In genomic region chrX:129665916-129666644, GRCh38 we compare ENCODE assay signal across 10 cellular contexts. TPM values are rescaled to one million over a fixed set of nuclear protein-coding genes. Genes with fewer than 3 reads are reported as not detected.
DNase-seq lines count a peak whose midpoint lies in the region; ATAC-seq and TF ChIP-seq lines count a peak whose summit lies in the region.
"Had no signal": no experiment of that assay in that cellular context is flagged by ENCODE, and none has a peak within 500 bp of the region (broad histone marks: within the 10 kb centered on the region; RNA-seq: fewer than 3 reads in every experiment).

No MANE protein-coding gene starts in this region.

- DNase-seq in Caki2 (ENCODE audit: low read depth) (peak; percentile 68), M059J (ENCODE audit: low read depth) (peak; percentile 95), dermis blood vessel endothelial cell (peak; percentile 91), mesothelial cell of epicardium (ENCODE audit: low spot score in 2 of 2, unreplicated experiment in 2 of 2) (no peak)
- DNase-seq in activated naive CD4-positive, alpha-beta T cell treated with anti-CD3 and anti-CD28 coated beads, Interleukin-2, amount 50 U/mL, for 72 hours (ENCODE audit: low spot score in 2 of 2) = no peak
- DNase-seq in stimulated activated naive B cell treated with anti-CD40 and anti-IgM and Interleukin-4, amounts not matched to agents 10 μg/mL and 1 μg/mL and 100 μg/mL, for 72 hours = no peak
- DNase-seq in stimulated activated CD8-positive, alpha-beta memory T cell treated with anti-CD3 and anti-CD28 coated beads, Interleukin-4, amount 100 ng/mL, for 48 hours = no peak
- DNase-seq: KG1, naive B cell had no signal

- peaks cover 29% of the 10 kb centered on the region for H3K9me3 Mint-ChIP-seq in mesothelial cell of epicardium
- no peaks in the 10 kb centered on the region for H3K9me3 Mint-ChIP-seq in activated naive CD4-positive, alpha-beta T cell treated with anti-CD3 and anti-CD28 coated beads, Interleukin-2, amount 50 U/mL, for 72 hours
- H3K9me3 Mint-ChIP-seq in stimulated activated naive B cell treated with anti-CD40 and anti-IgM and Interleukin-4, amounts not matched to agents 10 μg/mL and 1 μg/mL and 100 μg/mL, for 72 hours = peaks cover 2 to 5% of the 10 kb centered on the region in 2 donors

- in situ Hi-C loops in Caki2 (cut with HindIII; ENCODE audit: low pct_unique_long_range_greater_than_20kb, low sequenced_read_pairs) = no loop called here

- H3K27me3 Mint-ChIP-seq in mesothelial cell of epicardium (ENCODE audit: low read depth) = no peaks in the 10 kb centered on the region
- peaks cover 0 to 11% of the 10 kb centered on the region in 2 donors for H3K27me3 Mint-ChIP-seq in stimulated activated naive B cell treated with anti-CD40 and anti-IgM and Interleukin-4, amounts not matched to agents 10 μg/mL and 1 μg/mL and 100 μg/mL, for 72 hours

- no peak overlapping the region for H3K4me3 Mint-ChIP-seq in mesothelial cell of epicardium
- H3K4me3 Mint-ChIP-seq in stimulated activated naive B cell treated with anti-CD40 and anti-IgM and Interleukin-4, amounts not matched to agents 10 μg/mL and 1 μg/mL and 100 μg/mL, for 72 hours = no peak overlapping the region
- H3K4me3 Mint-ChIP-seq: naive B cell had no signal

- no peak for TF ChIP-seq CTCF in mesothelial cell of epicardium (IDR thresholded peaks at IDR 0.05; ENCODE audit: unreplicated experiment)

- peak overlapping the region; percentile 55 for H3K27ac Mint-ChIP-seq in mesothelial cell of epicardium
- no peak overlapping the region for H3K27ac Mint-ChIP-seq in activated naive CD4-positive, alpha-beta T cell treated with anti-CD3 and anti-CD28 coated beads, Interleukin-2, amount 50 U/mL, for 72 hours
- H3K27ac Mint-ChIP-seq in stimulated activated naive B cell treated with anti-CD40 and anti-IgM and Interleukin-4, amounts not matched to agents 10 μg/mL and 1 μg/mL and 100 μg/mL, for 72 hours = no peak overlapping the region

- ATAC-seq in HG03135 (IDR thresholded peaks at IDR 0.05; ENCODE audit: unreplicated experiment) = no peak
- ATAC-seq in activated naive CD4-positive, alpha-beta T cell treated with anti-CD3 and anti-CD28 coated beads, Interleukin-2, amount 50 U/mL, for 72 hours = no peak
- ATAC-seq in stimulated activated naive B cell treated with anti-CD40 and anti-IgM and Interleukin-4, amounts not matched to agents 10 μg/mL and 1 μg/mL and 100 μg/mL, for 72 hours (replicated peaks) = no peak

- peaks cover 2% of the 10 kb centered on the region for H3K36me3 Mint-ChIP-seq in mesothelial cell of epicardium
- H3K36me3 Mint-ChIP-seq in activated naive CD4-positive, alpha-beta T cell treated with anti-CD3 and anti-CD28 coated beads, Interleukin-2, amount 50 U/mL, for 72 hours = no peaks in the 10 kb centered on the region
- H3K36me3 Mint-ChIP-seq in stimulated activated naive B cell treated with anti-CD40 and anti-IgM and Interleukin-4, amounts not matched to agents 10 μg/mL and 1 μg/mL and 100 μg/mL, for 72 hours = peaks cover 0 to 3% of the 10 kb centered on the region in 2 donors

- peaks cover 19% of the 10 kb centered on the region for H3K4me1 Mint-ChIP-seq in mesothelial cell of epicardium
- H3K4me1 Mint-ChIP-seq in stimulated activated naive B cell treated with anti-CD40 and anti-IgM and Interleukin-4, amounts not matched to agents 10 μg/mL and 1 μg/mL and 100 μg/mL, for 72 hours = peaks cover 0 to 6% of the 10 kb centered on the region in 2 donors

RNA-seq across cellular contexts. Expression of gene APLN, which starts 11.3 kb away (rescaled TPM):
- total RNA-seq in Caki2 (2014; rRNA removed; shearing (Covaris generic); ENCODE audit: low replicate concordance) = 0.06 and 0.07 TPM in 2 replicates
- total RNA-seq in M059J (2014; rRNA removed; shearing (Covaris generic)) = 1.9 and 2.1 TPM in 2 replicates
- total RNA-seq in dermis blood vessel endothelial cell = 58.9 and 124 TPM in 2 replicates
- total RNA-seq in mesothelial cell of epicardium = 0.29 to 0.54 TPM (median 0.33 TPM) in 3 replicates
- total RNA-seq in activated naive CD4-positive, alpha-beta T cell treated with anti-CD3 and anti-CD28 coated beads, Interleukin-2, amount 50 U/mL, for 72 hours = 1 to 10 TPM in 1 of 2 donors, not detected in 1; 2.0 TPM

Comparison
In these comparisons a context has a peak if more than half of its experiments do, and no peak if none do; other contexts are left out.
1. DNase-seq: peak in Caki2 (single experiment), M059J (single experiment) and dermis blood vessel endothelial cell (single experiment); none in mesothelial cell of epicardium (0 of 2), activated naive CD4-positive, alpha-beta T cell treated with anti-CD3 and anti-CD28 coated beads, Interleukin-2, amount 50 U/mL, for 72 hours (0 of 2), stimulated activated naive B cell treated with anti-CD40 and anti-IgM and Interleukin-4, amounts not matched to agents 10 μg/mL and 1 μg/mL and 100 μg/mL, for 72 hours (single experiment) and stimulated activated CD8-positive, alpha-beta memory T cell treated with anti-CD3 and anti-CD28 coated beads, Interleukin-4, amount 100 ng/mL, for 48 hours (single experiment).
2. RNA of gene APLN, which starts 11.3 kb away (total RNA-seq): 58.9 to 124 TPM in dermis blood vessel endothelial cell; 1.9 to 2.1 TPM in M059J, 2.0 TPM in activated naive CD4-positive, alpha-beta T cell treated with anti-CD3 and anti-CD28 coated beads, Interleukin-2, amount 50 U/mL, for 72 hours, 0.29 to 0.54 TPM in mesothelial cell of epicardium and 0.06 to 0.07 TPM in Caki2; every median in the first group is over 10 times any median in the second.